Comparison of ENCODE assay signal across 19 cellular contexts in the genomic region with DNA sequence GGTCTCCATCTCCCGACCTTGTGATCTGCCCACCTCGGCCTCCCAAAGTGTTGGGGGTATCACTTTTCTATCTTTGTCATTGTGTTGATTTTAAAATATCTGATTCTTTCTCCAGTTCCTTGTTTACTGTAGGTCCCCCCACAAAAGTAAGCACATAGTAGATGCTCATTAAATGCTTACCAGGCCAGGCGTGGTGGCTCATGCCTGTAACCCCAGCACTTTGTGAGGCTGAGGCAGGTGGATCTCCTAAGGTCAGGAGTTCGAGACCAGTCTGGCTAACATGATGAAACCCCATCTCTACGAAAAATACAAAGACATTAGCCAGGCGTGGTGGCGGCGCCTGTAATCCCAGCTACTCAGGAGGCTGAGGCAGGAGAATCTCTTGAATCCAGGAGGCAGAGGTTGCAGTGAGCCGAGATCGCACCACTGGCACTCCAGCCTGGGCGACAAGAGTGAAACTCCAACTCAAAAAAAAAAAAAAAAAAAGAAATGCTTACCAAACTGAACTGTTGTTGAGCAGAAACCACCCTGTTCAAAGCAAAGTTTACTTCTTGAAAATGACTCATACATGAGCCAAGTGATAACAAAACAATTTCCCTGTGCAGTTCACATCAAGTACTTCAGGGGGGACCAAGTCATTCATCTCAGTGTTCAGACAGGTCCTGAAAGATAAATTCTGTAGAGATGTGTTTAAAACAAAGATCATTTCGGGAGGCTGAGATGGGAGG. TPM values are rescaled to one million over a fixed set of nuclear protein-coding genes. Genes with fewer than 3 reads are reported as not detected.
DNase-seq lines count a peak whose midpoint lies in the region; ATAC-seq, FAIRE-seq and TF ChIP-seq lines count a peak whose summit lies in the region.
"Had no signal": no experiment of that assay in that cellular context is flagged by ENCODE, and none has a peak within 500 bp of the region (broad histone marks: within the 10 kb centered on the region; RNA-seq: fewer than 3 reads in every experiment).

No MANE protein-coding gene starts in this region.

- no peaks in the 10 kb centered on the region for H3K27me3 ChIP-seq in CD8-positive, alpha-beta T cell (ENCODE audit: insufficient read depth, low read length)
- no peaks in the 10 kb centered on the region for H3K27me3 ChIP-seq in WERI-Rb-1 (ENCODE audit: insufficient read depth, low read depth, severe bottlenecking)
- H3K27me3 ChIP-seq: adrenal gland, neural progenitor cell, vagina had no signal

- intact Hi-C loops in CD8-positive, alpha-beta T cell (cut with DNase I, micrococcal nuclease), result no loop called here

- no peaks in the 10 kb centered on the region for H3K36me3 Mint-ChIP-seq in CD8-positive, alpha-beta T cell
- no peaks in the 10 kb centered on the region for H3K36me3 Mint-ChIP-seq in nephron progenitor cell (ENCODE audit: low read depth)
- H3K36me3 Mint-ChIP-seq: neural progenitor cell had no signal

- no peaks in the 10 kb centered on the region for H3K36me3 ChIP-seq in CD8-positive, alpha-beta T cell (ENCODE audit: insufficient read depth, low read length)
- no peaks in the 10 kb centered on the region for H3K36me3 ChIP-seq in WERI-Rb-1
- H3K36me3 ChIP-seq: adrenal gland, neural progenitor cell, vagina had no signal

- H3K27me3 Mint-ChIP-seq in CD8-positive, alpha-beta T cell (ENCODE audit: low read depth), result peaks cover 27% of the 10 kb centered on the region
- H3K27me3 Mint-ChIP-seq in nephron progenitor cell (ENCODE audit: low read depth, poor library complexity), result peaks cover 4% of the 10 kb centered on the region

- H3K9me3 Mint-ChIP-seq in CD8-positive, alpha-beta T cell, result no peaks in the 10 kb centered on the region
- H3K9me3 Mint-ChIP-seq in nephron progenitor cell, result peaks cover 3% of the 10 kb centered on the region

- CTCF ChIA-PET in CD8-positive, alpha-beta T cell (lab: Charles Lee), result no interaction called here
- CTCF ChIA-PET in RWPE1 (lab: Yijun Ruan, JAX), result interaction anchor here (0.6 kb wide), 1 partner anchor 1500 kb away, joined by 3 read pairs; no protein-coding TSS in a partner anchor

- FAIRE-seq in D721Med (lab: Jason Lieb, UNC), result no peak
- FAIRE-seq: H54 had no signal

- POLR2A ChIA-PET in CD8-positive, alpha-beta T cell (lab: Charles Lee), result no interaction called here
- POLR2A ChIA-PET in RWPE1 (lab: Yijun Ruan, JAX; ENCODE audit: low non-redundant PET), result no interaction called here

- H3K27ac ChIP-seq in CD8-positive, alpha-beta T cell (ENCODE audit: low read depth, low read length), result no peak overlapping the region
- no peak overlapping the region for H3K27ac ChIP-seq in RWPE1
- H3K27ac ChIP-seq in WERI-Rb-1, result no peak overlapping the region
- H3K27ac ChIP-seq: adrenal gland, dorsolateral prefrontal cortex, neural progenitor cell, vagina, VCaP had no signal

- DNase-seq in CD8-positive, alpha-beta T cell, result no peak
- DNase-seq in HCEC 1CT (peak; percentile 84), RWPE1 (ENCODE audit: low spot score) (peak; percentile 17), fibroblast of pulmonary artery (ENCODE audit: low read depth) (peak; percentile 75), D721Med (ENCODE audit: insufficient read length, low spot score) (no peak), D341Med (ENCODE audit: low spot score) (no peak), nephron progenitor cell (no peak), WERI-Rb-1 (no peak)
- DNase-seq: adrenal gland; C1 segment of cervical spinal cord; dorsolateral prefrontal cortex; NCI-H1092 treated with DMSO at 0.1 percent for 48 hours; NCI-H2227 treated with DMSO at 0.1 percent for 48 hours; stimulated activated naive CD4-positive, alpha-beta T cell treated with Interleukin-2 at 50 U/mL for 16 hours had no signal

- no peaks in the 10 kb centered on the region for H3K4me1 ChIP-seq in CD8-positive, alpha-beta T cell (ENCODE audit: insufficient read depth, low read length)
- H3K4me1 ChIP-seq: neural progenitor cell, vagina had no signal

- no peak for TF ChIP-seq CTCF in CD8-positive, alpha-beta T cell (IDR thresholded peaks at IDR 0.05)
- TF ChIP-seq CTCF in RWPE1 (conservative IDR thresholded peaks at IDR 0.05; ENCODE audit: low read depth) (no peak), fibroblast of pulmonary artery (IDR thresholded peaks at IDR 0.05; ENCODE audit: low read length, missing control alignments) (no peak), D721Med (IDR thresholded peaks at IDR 0.05; ENCODE audit: insufficient read depth, missing control alignments) (no peak), nephron progenitor cell (IDR thresholded peaks at IDR 0.05) (no peak), WERI-Rb-1 (IDR thresholded peaks at IDR 0.05; ENCODE audit: low read depth, low read length) (no peak)

- no peak overlapping the region for H3K4me3 ChIP-seq in CD8-positive, alpha-beta T cell (ENCODE audit: low read depth, low read length)
- no peak overlapping the region for H3K4me3 ChIP-seq in fibroblast of pulmonary artery (replicated peaks; ENCODE audit: low read depth, low read length)
- H3K4me3 ChIP-seq in WERI-Rb-1 (ENCODE audit: low read depth, low read length), result no peak overlapping the region
- H3K4me3 ChIP-seq: adrenal gland, dorsolateral prefrontal cortex, neural progenitor cell, vagina had no signal

- H3K9me3 ChIP-seq in CD8-positive, alpha-beta T cell (ENCODE audit: low read length), result no peaks in the 10 kb centered on the region
- H3K9me3 ChIP-seq in WERI-Rb-1 (ENCODE audit: severe bottlenecking), result peaks cover 4% of the 10 kb centered on the region
- H3K9me3 ChIP-seq: adrenal gland, vagina had no signal

- ATAC-seq in CD8-positive, alpha-beta T cell, result peak; percentile 51

- H3K27ac Mint-ChIP-seq in CD8-positive, alpha-beta T cell, result no peak overlapping the region
- H3K27ac Mint-ChIP-seq in nephron progenitor cell, result no peak overlapping the region
- H3K27ac Mint-ChIP-seq: neural progenitor cell had no signal

- no peaks in the 10 kb centered on the region for H3K4me1 Mint-ChIP-seq in CD8-positive, alpha-beta T cell (ENCODE audit: low read depth)
- H3K4me1 Mint-ChIP-seq in nephron progenitor cell, result no peaks in the 10 kb centered on the region

- no peak overlapping the region for H3K4me3 Mint-ChIP-seq in CD8-positive, alpha-beta T cell
- H3K4me3 Mint-ChIP-seq in nephron progenitor cell, result no peak overlapping the region
- H3K4me3 Mint-ChIP-seq: neural progenitor cell had no signal

RNA-seq across cellular contexts. Expression of a gene that starts 24.3 kb away (rescaled TPM):
- not detected for total RNA-seq in CD8-positive, alpha-beta T cell
- total RNA-seq: HT-29 had no signal

RNA-seq across cellular contexts. Expression of a gene that starts 53.1 kb away (rescaled TPM):
- total RNA-seq in CD8-positive, alpha-beta T cell, result 10 to 100 TPM; 11.1 to 15.3 TPM

Comparison
In these comparisons a context has a peak if more than half of its experiments do, and no peak if none do; other contexts are left out.
1. DNase-seq: peak in HCEC 1CT (single experiment), RWPE1 (single experiment) and fibroblast of pulmonary artery (single experiment); none in CD8-positive, alpha-beta T cell (0 of 7), D721Med (single experiment), D341Med (single experiment), nephron progenitor cell (single experiment) and WERI-Rb-1 (single experiment).